8 cellular contexts compared by ENCODE assay signal in genomic region chr1:19429611-19430010, GRCh38. TPM values are rescaled to one million over a fixed set of nuclear protein-coding genes. Genes with fewer than 3 reads are reported as not detected.
DNase-seq lines count a peak whose midpoint lies in the region; ATAC-seq and TF ChIP-seq lines count a peak whose summit lies in the region.

No MANE protein-coding gene starts in this region.

- H3K9ac ChIP-seq in mammary epithelial cell (ENCODE audit: insufficient read depth, low read length), result no peak overlapping the region
- peak overlapping the region; percentile 46 for H3K9ac ChIP-seq in muscle layer of colon (ENCODE audit: low read length)

- TF ChIP-seq POLR2A in heart left ventricle (IDR thresholded peaks at IDR 0.05), result no peak
- TF ChIP-seq POLR2A in uterus (IDR thresholded peaks at IDR 0.05), result no peak

- H3K9me3 ChIP-seq in heart left ventricle (no peaks in the 10 kb centered on the region), mammary epithelial cell (replicated peaks; ENCODE audit: insufficient read depth, low read length) (no peaks in the 10 kb centered on the region), muscle layer of colon (ENCODE audit: low read length) (no peaks in the 10 kb centered on the region), uterus (no peaks in the 10 kb centered on the region)

- peaks cover 0 to 16% (median 0%) of the 10 kb centered on the region in 9 donors for H3K36me3 ChIP-seq in heart left ventricle
- peaks cover 3% of the 10 kb centered on the region for H3K36me3 ChIP-seq in mammary epithelial cell (ENCODE audit: insufficient read depth, low read length)
- H3K36me3 ChIP-seq in muscle layer of colon (ENCODE audit: insufficient read depth, low read length), result no peaks in the 10 kb centered on the region
- no peaks in the 10 kb centered on the region for H3K36me3 ChIP-seq in uterus

- in situ Hi-C loops in mammary epithelial cell (cut with MboI; ENCODE audit: low sequenced_read_pairs in 2 of 2), result no loop called here

- H3K27ac ChIP-seq in heart left ventricle (peak overlapping the region in 10 of 12 donors; percentile 36 to 89 (median 60)), mammary epithelial cell (ENCODE audit: insufficient read depth, low read depth, low read length) (peak overlapping the region; percentile 23), muscle layer of colon (ENCODE audit: low read depth, low read length) (peak overlapping the region; percentile 90), uterus (peak overlapping the region; percentile 46 to 88)

- H2AFZ ChIP-seq in mammary epithelial cell (ENCODE audit: low read depth, low read length), result no peak overlapping the region

- BruUV-seq in mammary epithelial cell (replicated peaks; lab: Mats Ljungman, UMichigan), result no TSS peak

- CTCF ChIA-PET in mammary epithelial cell (lab: Charles Lee; ENCODE audit: low non-redundant PET), result no interaction called here

- H3K27me3 ChIP-seq in heart left ventricle (no peaks in the 10 kb centered on the region), mammary epithelial cell (ENCODE audit: insufficient read depth, low read length) (no peaks in the 10 kb centered on the region), muscle layer of colon (ENCODE audit: control insufficient read depth in 1 of 2, insufficient read depth in 2 of 2, low read length in 2 of 2) (no peaks in the 10 kb centered on the region), uterus (no peaks in the 10 kb centered on the region)

- H3K4me3 ChIP-seq in heart left ventricle (no peak overlapping the region), mammary epithelial cell (replicated peaks in 1 of 3; ENCODE audit: insufficient read depth in 1 of 3, low read depth in 2 of 3, low read length in 3 of 3) (no peak overlapping the region), muscle layer of colon (ENCODE audit: low read depth in 1 of 2, low read length in 2 of 2) (no peak overlapping the region), uterus (no peak overlapping the region)

- DNase-seq in heart left ventricle, result no peak
- DNase-seq in cardiac septum (ENCODE audit: low spot score), result no peak
- DNase-seq in mammary epithelial cell, result no peak
- no peak for DNase-seq in uterus

- H4K20me1 ChIP-seq in mammary epithelial cell (ENCODE audit: insufficient read depth, low read length), result no peaks in the 10 kb centered on the region

- TF ChIP-seq CTCF in heart left ventricle (IDR thresholded peaks at IDR 0.05), result no peak
- TF ChIP-seq CTCF in mammary epithelial cell (conservative IDR thresholded peaks at IDR 0.05 in 1 of 2, IDR thresholded peaks at IDR 0.05 in 1 of 2; ENCODE audit: extremely low read depth in 1 of 2, insufficient read depth in 1 of 2, low read depth in 1 of 2, low read length in 2 of 2), result no peak
- no peak for TF ChIP-seq CTCF in uterus (IDR thresholded peaks at IDR 0.05)

- dilution Hi-C loops in mammary epithelial cell (cut with HindIII; ENCODE audit: low sequenced_read_pairs), result loop anchor here (5.0 to 10.0 kb wide), 2 partner anchors 32 to 55 kb away; partner anchors contain the start of gene CAPZB

- intact Hi-C loops in heart left ventricle (cut with DNase I) (loop anchor here in 2 of 10 donors (5.0 to 10.0 kb wide), 2 partner anchors 32 to 55 kb away; partner anchors contain the start of gene CAPZB (in 1 of the 2)), cardiac septum (cut with DNase I) (no loop called here), mammary epithelial cell (cut with micrococcal nuclease) (no loop called here), uterus (cut with DNase I; ENCODE audit: low total_unique reads) (no loop called here)

- H3K4me1 ChIP-seq in heart left ventricle (peaks cover 16 to 98% (median 87%) of the 10 kb centered on the region in 12 donors), mammary epithelial cell (ENCODE audit: insufficient read depth, low read length) (peaks cover 27% of the 10 kb centered on the region), muscle layer of colon (ENCODE audit: insufficient read depth, low read length) (peaks cover 90% of the 10 kb centered on the region), uterus (peaks cover 38 to 48% of the 10 kb centered on the region in 2 donors)

- ATAC-seq in heart left ventricle (peak in 3 of 4 donors; percentile 13 to 42 (median 35)), GM19395 (IDR thresholded peaks at IDR 0.05; ENCODE audit: unreplicated experiment) (no peak), GM19467 (IDR thresholded peaks at IDR 0.05; ENCODE audit: unreplicated experiment) (no peak), GM21786 (IDR thresholded peaks at IDR 0.05; ENCODE audit: unreplicated experiment) (no peak)

- peak overlapping the region; percentile 55 for H3K4me2 ChIP-seq in mammary epithelial cell (ENCODE audit: insufficient read depth, low read depth, low read length)

- H3K79me2 ChIP-seq in mammary epithelial cell (ENCODE audit: insufficient read depth, low read length), result peaks cover 98% of the 10 kb centered on the region

- WGBS in heart left ventricle, 4 donors, result 32 to 60% (median 51%) methylated on average over 4 of the region's 4 CpGs
- 51% methylated on average over 2 of the region's 4 CpGs for WGBS in mammary epithelial cell (ENCODE audit: low coverage, missing lambda C conversion rate)

RNA-seq across cellular contexts. Expression of gene CAPZB, which starts 55.7 kb away (rescaled TPM):
- total RNA-seq in heart left ventricle (100 to 1,000 TPM in 8 of 9 donors, 10 to 100 TPM in 1; 77.8 to 348 (median 237) TPM), cardiac septum (213 TPM), mammary epithelial cell (100 to 1,000 TPM; 134 to 309 TPM), uterus (100 to 1,000 TPM in 3 of 4 donors, 10 to 100 TPM in 1; 94.4 to 281 (median 141) TPM)
- polyA plus RNA-seq in heart left ventricle (100 to 1,000 TPM; 228 to 255 TPM), mammary epithelial cell (337 TPM)
- polyA minus RNA-seq in mammary epithelial cell, result 222 TPM

Comparison
In these comparisons a context has a peak if more than half of its experiments do, and no peak if none do; other contexts are left out.
1. ATAC-seq: peak in heart left ventricle (3 of 4); none in GM19395 (single experiment), GM19467 (single experiment) and GM21786 (single experiment).
2. H3K27ac ChIP-seq: peak in every context shown above with its lines; median percentile 90 in muscle layer of colon; 67 in uterus; 60 in heart left ventricle; 23 in mammary epithelial cell.